9 cellular contexts compared by ENCODE assay signal in the genomic region with DNA sequence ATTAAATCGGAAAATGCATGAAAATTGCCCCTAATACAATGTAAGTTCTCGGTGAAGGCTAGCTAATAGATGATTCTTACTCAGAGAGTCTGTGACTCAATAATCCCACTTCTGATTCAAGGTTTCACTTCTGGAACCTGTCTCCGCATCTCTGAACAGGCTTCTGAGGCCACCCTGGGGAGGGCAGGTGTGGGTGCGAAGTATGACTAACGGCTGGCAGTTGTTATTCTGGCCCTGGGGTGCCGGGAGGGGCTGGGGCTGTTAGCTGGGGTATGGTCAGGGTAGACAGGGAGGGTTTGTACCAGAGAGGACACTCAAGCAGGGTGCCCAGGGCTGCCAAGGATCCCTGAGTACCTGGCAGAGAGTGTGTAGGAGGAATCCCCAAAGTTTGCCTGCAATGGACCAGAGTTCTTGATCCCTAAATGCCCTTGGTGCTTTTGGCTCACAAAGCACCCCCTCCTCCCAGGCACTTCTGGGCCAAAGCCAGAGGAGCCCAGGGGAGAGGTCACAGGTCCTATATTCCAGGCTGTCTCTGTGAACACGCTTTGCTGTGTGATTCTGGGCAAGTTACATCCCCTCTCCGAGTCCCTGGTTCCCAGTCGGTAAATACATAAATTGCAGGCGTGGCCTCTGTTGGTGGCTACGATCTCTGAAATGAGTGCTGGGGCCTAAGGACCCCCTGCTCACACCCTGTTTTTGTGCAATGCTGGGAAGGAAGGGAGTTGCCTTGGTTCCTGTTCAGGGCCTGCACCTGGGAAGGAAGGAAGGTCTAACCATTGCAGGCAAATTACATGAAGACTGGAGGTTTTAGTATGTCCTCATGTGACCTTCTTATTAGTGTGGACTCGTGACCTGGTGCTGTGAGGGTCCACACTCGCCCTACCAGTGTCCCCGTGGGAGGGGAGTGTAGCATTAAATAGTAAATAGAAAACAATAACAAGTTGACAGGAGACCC. TPM values are rescaled to one million over a fixed set of nuclear protein-coding genes. Genes with fewer than 3 reads are reported as not detected.
DNase-seq lines count a peak whose midpoint lies in the region; ATAC-seq and TF ChIP-seq lines count a peak whose summit lies in the region.
"Had no signal": no experiment of that assay in that cellular context is flagged by ENCODE, and none has a peak within 500 bp of the region (broad histone marks: within the 10 kb centered on the region; RNA-seq: fewer than 3 reads in every experiment).

No MANE protein-coding gene starts in this region.

- H3K27ac Mint-ChIP-seq in stimulated activated naive CD8-positive, alpha-beta T cell treated with anti-CD3 and anti-CD28 coated beads, Interleukin-15, Interleukin-2, amounts not matched to agents 100 ng/mL and 50 ng/mL, for 24 hours = peak overlapping the region; percentile 98

- H3K4me3 ChIP-seq in dorsolateral prefrontal cortex = no peak overlapping the region
- H3K4me3 ChIP-seq: SK-N-MC had no signal

- no peaks in the 10 kb centered on the region for H3K27me3 ChIP-seq in dorsolateral prefrontal cortex

- H3K27ac ChIP-seq in dorsolateral prefrontal cortex = no peak overlapping the region
- H3K27ac ChIP-seq: SK-N-MC had no signal

- peak; percentile 82 to 87 for DNase-seq in activated CD4-positive, alpha-beta T cell treated with anti-CD3 and anti-CD28 coated beads, Interleukin-2, amount 50 U/mL, for 48 hours
- DNase-seq in head of caudate nucleus = peak in 24 of 42 donors; percentile 11 to 65 (median 36)
- no peak for DNase-seq in middle frontal gyrus (ENCODE audit: extremely low spot score, low spot score)
- no peak for DNase-seq in dorsolateral prefrontal cortex
- no peak for DNase-seq in omental fat pad (ENCODE audit: low spot score)

- intact Hi-C loops in head of caudate nucleus (cut with DNase I) = no loop called here
- intact Hi-C loops in dorsolateral prefrontal cortex (cut with DNase I) = loop anchor here in 1 of 2 donors (10.0 kb wide), 1 partner anchor 178 kb away; a partner anchor contains a TSS

- ATAC-seq in GM19395 (IDR thresholded peaks at IDR 0.05; ENCODE audit: unreplicated experiment) (peak; percentile 70), HG03457 (IDR thresholded peaks at IDR 0.05; ENCODE audit: unreplicated experiment) (peak; percentile 46), omental fat pad (ENCODE audit: low FRiP score) (no peak)

- H3K4me3 Mint-ChIP-seq in stimulated activated naive CD8-positive, alpha-beta T cell treated with anti-CD3 and anti-CD28 coated beads, Interleukin-15, Interleukin-2, amounts not matched to agents 100 ng/mL and 50 ng/mL, for 24 hours = peak overlapping the region; percentile 65

- no peaks in the 10 kb centered on the region for H3K9me3 Mint-ChIP-seq in stimulated activated naive CD8-positive, alpha-beta T cell treated with anti-CD3 and anti-CD28 coated beads, Interleukin-15, Interleukin-2, amounts not matched to agents 100 ng/mL and 50 ng/mL, for 24 hours

- H3K27me3 Mint-ChIP-seq in stimulated activated naive CD8-positive, alpha-beta T cell treated with anti-CD3 and anti-CD28 coated beads, Interleukin-15, Interleukin-2, amounts not matched to agents 100 ng/mL and 50 ng/mL, for 24 hours = no peaks in the 10 kb centered on the region

- TF ChIP-seq CTCF in dorsolateral prefrontal cortex (IDR thresholded peaks at IDR 0.05 in 54 of 56, conservative IDR thresholded peaks at IDR 0.05 in 2 of 56; ENCODE audit: low read depth in 1 of 56, partially characterized antibody in 56 of 56) (no peak), omental fat pad (IDR thresholded peaks at IDR 0.05) (no peak)

- peaks cover 73% of the 10 kb centered on the region for H3K36me3 Mint-ChIP-seq in stimulated activated naive CD8-positive, alpha-beta T cell treated with anti-CD3 and anti-CD28 coated beads, Interleukin-15, Interleukin-2, amounts not matched to agents 100 ng/mL and 50 ng/mL, for 24 hours (ENCODE audit: low read depth)

- peaks cover 84% of the 10 kb centered on the region for H3K4me1 Mint-ChIP-seq in stimulated activated naive CD8-positive, alpha-beta T cell treated with anti-CD3 and anti-CD28 coated beads, Interleukin-15, Interleukin-2, amounts not matched to agents 100 ng/mL and 50 ng/mL, for 24 hours (ENCODE audit: low read depth)

RNA-seq across cellular contexts. Expression of a gene that starts 49.9 kb away (rescaled TPM):
- 100 to 1,000 TPM in 2 of 120 experiments, 10 to 100 TPM in 118; 18.1 to 151 (median 44.9) TPM for total RNA-seq in dorsolateral prefrontal cortex
- 10 to 100 TPM; 28.2 to 66.0 (median 45.8) TPM for total RNA-seq in omental fat pad

RNA-seq across cellular contexts. Expression of a gene that starts 53.1 kb away (rescaled TPM):
- total RNA-seq in dorsolateral prefrontal cortex (10 to 100 TPM in 103 of 120 experiments, 1 to 10 TPM in 17; 6.0 to 50.1 (median 15.6) TPM), omental fat pad (100 to 1,000 TPM in 1 of 4 donors, 10 to 100 TPM in 3; 20.6 to 189 (median 43.2) TPM)

Comparison
In these comparisons a context has a peak if more than half of its experiments do, and no peak if none do; other contexts are left out.
1. DNase-seq: peak in activated CD4-positive, alpha-beta T cell treated with anti-CD3 and anti-CD28 coated beads, Interleukin-2, amount 50 U/mL, for 48 hours (2 of 2) and head of caudate nucleus (24 of 42); none in middle frontal gyrus (single experiment), dorsolateral prefrontal cortex (0 of 10) and omental fat pad (single experiment).